Comparison of ENCODE assay signal across 5 cellular contexts in genomic region chr19:1237027-1237659, GRCh38. TPM values are rescaled to one million over a fixed set of nuclear protein-coding genes. Genes with fewer than 3 reads are reported as not detected.
DNase-seq lines count a peak whose midpoint lies in the region; ATAC-seq, FAIRE-seq and TF ChIP-seq lines count a peak whose summit lies in the region.

No MANE protein-coding gene starts in this region.

- H3K9me3 Mint-ChIP-seq in endothelial cell (ENCODE audit: unreplicated experiment), result no peaks in the 10 kb centered on the region

- no peak overlapping the region for H3K27ac Mint-ChIP-seq in endothelial cell (ENCODE audit: unreplicated experiment)

- H3K27me3 Mint-ChIP-seq in endothelial cell (ENCODE audit: unreplicated experiment), result peaks cover 14% of the 10 kb centered on the region

- peak overlapping the region; percentile 72 for H3K4me3 ChIP-seq in NT2/D1 (ENCODE audit: insufficient read length, low read depth)
- H3K4me3 ChIP-seq in skin epidermis, result peak overlapping the region; percentile 35 to 56 (median 47)

- peaks cover 5% of the 10 kb centered on the region for H3K4me1 Mint-ChIP-seq in endothelial cell (ENCODE audit: unreplicated experiment)

- H3K27me3 ChIP-seq in NT2/D1 (ENCODE audit: insufficient read depth, insufficient read length), result peaks cover 14% of the 10 kb centered on the region

- H3K4me3 Mint-ChIP-seq in endothelial cell (ENCODE audit: unreplicated experiment), result peak overlapping the region; percentile 62

- DNase-seq in NT2/D1 (ENCODE audit: low read depth, low spot score), result no peak
- DNase-seq in endothelial cell (ENCODE audit: low spot score), result no peak
- DNase-seq in RCC 7860 (ENCODE audit: low spot score), result no peak

- peak overlapping the region in 15 of 21 experiments; percentile 35 to 79 (median 66) for H3K27ac ChIP-seq in skin epidermis

- H3K36me3 Mint-ChIP-seq in endothelial cell (ENCODE audit: low read depth, unreplicated experiment), result no peaks in the 10 kb centered on the region

- H3K9me3 ChIP-seq in NT2/D1 (ENCODE audit: insufficient read depth, low read length), result no peaks in the 10 kb centered on the region

- peaks cover 40% of the 10 kb centered on the region for H3K4me1 ChIP-seq in NT2/D1 (ENCODE audit: insufficient read depth, insufficient read length)

- FAIRE-seq in RCC 7860 (lab: Jason Lieb, UNC), result no peak

- H3K9ac ChIP-seq in NT2/D1 (ENCODE audit: insufficient read length, low read depth), result peak overlapping the region; percentile 90

- peaks cover 39% of the 10 kb centered on the region for H3K36me3 ChIP-seq in NT2/D1 (ENCODE audit: insufficient read depth, insufficient read length, low read length)

- no peak for ATAC-seq in GM18907 (IDR thresholded peaks at IDR 0.05; ENCODE audit: unreplicated experiment)

- TF ChIP-seq CTCF in endothelial cell (IDR thresholded peaks at IDR 0.05; ENCODE audit: unreplicated experiment), result no peak

RNA-seq across cellular contexts. Expression of gene CBARP, which starts 0.7 kb away (rescaled TPM):
- total RNA-seq in endothelial cell (ENCODE audit: unreplicated experiment), result 10.4 TPM

RNA-seq across cellular contexts. Expression of gene ATP5F1D, which starts 4.4 kb away (rescaled TPM):
- total RNA-seq in endothelial cell (ENCODE audit: unreplicated experiment), result 175 TPM

RNA-seq across cellular contexts. Expression of gene MIDN, which starts 11.2 kb away (rescaled TPM):
- total RNA-seq in endothelial cell (ENCODE audit: unreplicated experiment), result 204 TPM

RNA-seq across cellular contexts. Expression of gene STK11, which starts 31.6 kb away (rescaled TPM):
- 63.9 TPM for total RNA-seq in endothelial cell (ENCODE audit: unreplicated experiment)

RNA-seq across cellular contexts. Expression of gene CIRBP, which starts 32.0 kb away (rescaled TPM):
- total RNA-seq in endothelial cell (ENCODE audit: unreplicated experiment), result 315 TPM
